Comparison of ENCODE assay signal across 21 cellular contexts in the genomic region with DNA sequence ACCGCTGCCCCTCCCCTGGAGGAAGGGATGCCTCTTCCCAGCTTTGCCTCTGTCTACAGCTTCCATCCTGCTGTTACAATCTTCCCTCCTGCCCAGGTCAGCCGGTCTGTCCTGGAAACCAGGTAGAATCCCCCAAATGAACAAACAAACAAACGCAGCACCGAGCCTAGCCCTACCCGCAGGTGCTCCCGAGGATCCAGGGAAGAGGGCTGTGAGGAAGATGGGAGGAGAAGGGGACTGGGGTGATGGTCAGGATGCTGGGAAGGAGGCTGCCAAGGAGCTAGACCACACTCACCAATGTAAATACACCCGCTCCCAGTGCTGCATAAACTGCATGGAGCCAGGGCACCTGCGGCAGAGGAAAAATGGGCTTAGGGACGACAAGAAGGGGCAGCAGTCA. TPM values are rescaled to one million over a fixed set of nuclear protein-coding genes. Genes with fewer than 3 reads are reported as not detected.
"Had no signal": no experiment of that assay in that cellular context is flagged by ENCODE, and none has a peak within 500 bp of the region (broad histone marks: within the 10 kb centered on the region; RNA-seq: fewer than 3 reads in every experiment).

No MANE protein-coding gene starts in this region.

- H3K27me3 ChIP-seq: dorsolateral prefrontal cortex, gastrocnemius medialis, thyroid gland, vagina had no signal

- H3K4me3 ChIP-seq: dorsolateral prefrontal cortex, esophagus muscularis mucosa, gastrocnemius medialis, heart right ventricle, left ventricle myocardium inferior, lung, thyroid gland, upper lobe of right lung, vagina had no signal

- H3K27ac Mint-ChIP-seq: natural killer cell treated with Interleukin-12 subunit alpha and Interleukin-12 subunit beta and Interleukin-15 and Interleukin-18, amount 100 ng/mL, for 72 hours had no signal

- H3K4me3 Mint-ChIP-seq: natural killer cell treated with Interleukin-12 subunit alpha and Interleukin-12 subunit beta and Interleukin-15 and Interleukin-18, amount 100 ng/mL, for 72 hours had no signal

- H3K4me1 ChIP-seq: esophagus muscularis mucosa, gastrocnemius medialis, heart right ventricle, left ventricle myocardium inferior, upper lobe of right lung, vagina had no signal

- H3K36me3 ChIP-seq: esophagus muscularis mucosa, gastrocnemius medialis, heart right ventricle, left ventricle myocardium inferior, thyroid gland, upper lobe of right lung, vagina had no signal

- ATAC-seq: gastrocnemius medialis; heart right ventricle; natural killer cell treated with Interleukin-12 subunit alpha and Interleukin-12 subunit beta and Interleukin-15 and Interleukin-18, amount 100 ng/mL, for 72 hours; upper lobe of right lung had no signal

- DNase-seq: cortex of kidney; dorsolateral prefrontal cortex; effector memory CD4-positive, alpha-beta T cell; gastrocnemius medialis; heart right ventricle; hypothalamus; islet precursor cell; left ventricle myocardium inferior; mesenchymal stem cell; midbrain; small intestine; stimulated activated CD4-positive, alpha-beta T cell treated with anti-CD3 and anti-CD28 coated beads, Interleukin-12 subunit alpha, Interleukin-12 subunit beta, amount 100 ng/mL, for 4 hours; stimulated activated naive CD4-positive, alpha-beta T cell treated with Interleukin-2 at 50 U/mL for 16 hours; thyroid gland; upper lobe of right lung had no signal

- H3K9me3 ChIP-seq: esophagus muscularis mucosa, gastrocnemius medialis, heart right ventricle, left ventricle myocardium inferior, thyroid gland, upper lobe of right lung, vagina had no signal

- H3K27ac ChIP-seq: epithelial cell of prostate, esophagus muscularis mucosa, gastrocnemius medialis, heart right ventricle, left ventricle myocardium inferior, thyroid gland, upper lobe of right lung, vagina had no signal

- H3K36me3 Mint-ChIP-seq: natural killer cell treated with Interleukin-12 subunit alpha and Interleukin-12 subunit beta and Interleukin-15 and Interleukin-18, amount 100 ng/mL, for 72 hours had no signal

- H3K9me3 Mint-ChIP-seq: natural killer cell treated with Interleukin-12 subunit alpha and Interleukin-12 subunit beta and Interleukin-15 and Interleukin-18, amount 100 ng/mL, for 72 hours had no signal

RNA-seq across cellular contexts. Expression of a gene that starts 16.6 kb away (rescaled TPM):
- total RNA-seq: pulmonary artery endothelial cell had no signal
